ENCODE assay signal across 1 cellular context in the genomic region with DNA sequence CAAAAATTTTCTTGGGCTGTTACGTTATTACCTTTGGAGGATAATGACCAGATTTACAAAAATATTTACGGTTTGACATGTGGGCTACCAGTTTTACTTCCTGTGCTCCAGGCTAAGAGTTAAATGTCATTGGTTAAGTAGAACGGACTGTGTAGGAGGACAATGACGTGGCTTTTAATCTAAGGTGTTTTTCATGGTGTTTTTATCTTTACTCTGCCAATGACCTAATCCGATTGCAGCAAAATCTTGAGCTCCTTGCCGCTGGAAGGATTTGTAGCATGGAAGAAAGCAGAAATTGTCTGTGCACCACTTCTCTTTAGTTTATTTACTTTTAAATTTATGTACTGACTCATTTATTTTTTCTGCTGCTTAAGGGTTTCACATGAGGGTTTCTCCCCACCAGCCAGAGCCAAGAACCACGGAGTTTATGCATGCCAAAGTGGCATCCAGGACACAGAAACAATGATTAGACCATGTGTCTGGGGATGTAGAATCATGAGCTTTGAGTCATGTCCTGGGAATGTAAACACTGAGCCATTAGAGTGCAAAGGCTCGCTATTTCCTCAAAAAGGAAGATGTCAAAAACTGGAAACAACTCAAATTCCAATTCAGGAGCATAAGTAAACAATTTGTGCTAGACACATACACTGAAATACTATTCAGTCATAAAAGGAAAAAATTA.
TF ChIP-seq lines count a peak whose summit lies in the region.

No MANE protein-coding gene starts in this region.

TF ChIP-seq in HepG2, 621 proteins besides CTCF, POLR2A, EP300 and RAD21 (continued from another document and continues in another):
- TF ChIP-seq, protein P1, sequence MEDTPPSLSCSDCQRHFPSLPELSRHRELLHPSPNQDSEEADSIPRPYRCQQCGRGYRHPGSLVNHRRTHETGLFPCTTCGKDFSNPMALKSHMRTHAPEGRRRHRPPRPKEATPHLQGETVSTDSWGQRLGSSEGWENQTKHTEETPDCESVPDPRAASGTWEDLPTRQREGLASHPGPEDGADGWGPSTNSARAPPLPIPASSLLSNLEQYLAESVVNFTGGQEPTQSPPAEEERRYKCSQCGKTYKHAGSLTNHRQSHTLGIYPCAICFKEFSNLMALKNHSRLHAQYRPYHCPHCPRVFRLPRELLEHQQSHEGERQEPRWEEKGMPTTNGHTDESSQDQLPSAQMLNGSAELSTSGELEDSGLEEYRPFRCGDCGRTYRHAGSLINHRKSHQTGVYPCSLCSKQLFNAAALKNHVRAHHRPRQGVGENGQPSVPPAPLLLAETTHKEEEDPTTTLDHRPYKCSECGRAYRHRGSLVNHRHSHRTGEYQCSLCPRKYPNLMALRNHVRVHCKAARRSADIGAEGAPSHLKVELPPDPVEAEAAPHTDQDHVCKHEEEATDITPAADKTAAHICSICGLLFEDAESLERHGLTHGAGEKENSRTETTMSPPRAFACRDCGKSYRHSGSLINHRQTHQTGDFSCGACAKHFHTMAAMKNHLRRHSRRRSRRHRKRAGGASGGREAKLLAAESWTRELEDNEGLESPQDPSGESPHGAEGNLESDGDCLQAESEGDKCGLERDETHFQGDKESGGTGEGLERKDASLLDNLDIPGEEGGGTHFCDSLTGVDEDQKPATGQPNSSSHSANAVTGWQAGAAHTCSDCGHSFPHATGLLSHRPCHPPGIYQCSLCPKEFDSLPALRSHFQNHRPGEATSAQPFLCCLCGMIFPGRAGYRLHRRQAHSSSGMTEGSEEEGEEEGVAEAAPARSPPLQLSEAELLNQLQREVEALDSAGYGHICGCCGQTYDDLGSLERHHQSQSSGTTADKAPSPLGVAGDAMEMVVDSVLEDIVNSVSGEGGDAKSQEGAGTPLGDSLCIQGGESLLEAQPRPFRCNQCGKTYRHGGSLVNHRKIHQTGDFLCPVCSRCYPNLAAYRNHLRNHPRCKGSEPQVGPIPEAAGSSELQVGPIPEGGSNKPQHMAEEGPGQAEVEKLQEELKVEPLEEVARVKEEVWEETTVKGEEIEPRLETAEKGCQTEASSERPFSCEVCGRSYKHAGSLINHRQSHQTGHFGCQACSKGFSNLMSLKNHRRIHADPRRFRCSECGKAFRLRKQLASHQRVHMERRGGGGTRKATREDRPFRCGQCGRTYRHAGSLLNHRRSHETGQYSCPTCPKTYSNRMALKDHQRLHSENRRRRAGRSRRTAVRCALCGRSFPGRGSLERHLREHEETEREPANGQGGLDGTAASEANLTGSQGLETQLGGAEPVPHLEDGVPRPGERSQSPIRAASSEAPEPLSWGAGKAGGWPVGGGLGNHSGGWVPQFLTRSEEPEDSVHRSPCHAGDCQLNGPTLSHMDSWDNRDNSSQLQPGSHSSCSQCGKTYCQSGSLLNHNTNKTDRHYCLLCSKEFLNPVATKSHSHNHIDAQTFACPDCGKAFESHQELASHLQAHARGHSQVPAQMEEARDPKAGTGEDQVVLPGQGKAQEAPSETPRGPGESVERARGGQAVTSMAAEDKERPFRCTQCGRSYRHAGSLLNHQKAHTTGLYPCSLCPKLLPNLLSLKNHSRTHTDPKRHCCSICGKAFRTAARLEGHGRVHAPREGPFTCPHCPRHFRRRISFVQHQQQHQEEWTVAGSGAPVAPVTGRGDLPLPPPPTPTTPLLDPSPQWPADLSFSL (CRISPR knock-in tag; IDR thresholded peaks at IDR 0.05), result no peak
- TF ChIP-seq NFKB2 (CRISPR knock-in tag; IDR thresholded peaks at IDR 0.05; ENCODE audit: borderline replicate concordance) (no peak), RCOR2 (CRISPR knock-in tag; IDR thresholded peaks at IDR 0.05) (peak; percentile 89), STAG1 (CRISPR knock-in tag; IDR thresholded peaks at IDR 0.05) (peak; percentile 31; the same call in 1 of the 2 replicates), FUBP1 (CRISPR knock-in tag; IDR thresholded peaks at IDR 0.05; ENCODE audit: borderline replicate concordance) (no peak), PRPF4 (IDR thresholded peaks at IDR 0.05; ENCODE audit: low read depth, low read length, poor library complexity, severe bottlenecking) (no peak), ZNF543 (CRISPR knock-in tag; IDR thresholded peaks at IDR 0.05) (no peak), ZNF441 (CRISPR knock-in tag; IDR thresholded peaks at IDR 0.05; ENCODE audit: borderline replicate concordance) (peak; percentile 86; the same call in 1 of the 2 replicates), IKZF5 (CRISPR knock-in tag; IDR thresholded peaks at IDR 0.05) (peak; percentile 79), ZNF644 (CRISPR knock-in tag; IDR thresholded peaks at IDR 0.05; ENCODE audit: low read depth) (peak; percentile 94), ZNF333 (CRISPR knock-in tag; IDR thresholded peaks at IDR 0.05; ENCODE audit: borderline replicate concordance) (no peak), ZNF205 (CRISPR knock-in tag; IDR thresholded peaks at IDR 0.05) (peak; percentile 88; the same call in 1 of the 2 replicates), SAP130 (CRISPR knock-in tag; IDR thresholded peaks at IDR 0.05; ENCODE audit: low read depth) (peak; percentile 83), ZBTB42 (CRISPR knock-in tag; IDR thresholded peaks at IDR 0.05) (no peak), NFATC3 (CRISPR knock-in tag; IDR thresholded peaks at IDR 0.05) (no peak), ZIK1 (CRISPR knock-in tag; IDR thresholded peaks at IDR 0.05; ENCODE audit: borderline replicate concordance, low read depth) (no peak), PRMT3 (CRISPR knock-in tag; IDR thresholded peaks at IDR 0.05; ENCODE audit: borderline replicate concordance, low read depth) (no peak), REST (IDR thresholded peaks at IDR 0.05; ENCODE audit: borderline replicate concordance in 1 of 2, low read depth in 1 of 2, low read length in 2 of 2) (peak in 1 of 2 experiments; percentile 49; a peak in 1 of 4 replicates), TCF7L2 (IDR thresholded peaks at IDR 0.05; ENCODE audit: low read depth, low read length) (no peak), MED13 (CRISPR knock-in tag; IDR thresholded peaks at IDR 0.05) (peak; percentile 61; the same call in 1 of the 2 replicates), SNAPC2 (CRISPR knock-in tag; IDR thresholded peaks at IDR 0.05) (no peak), ZNF281 (CRISPR knock-in tag; IDR thresholded peaks at IDR 0.05; ENCODE audit: borderline replicate concordance) (peak; percentile 47; the same call in 1 of the 2 replicates), ZSCAN21 (CRISPR knock-in tag; IDR thresholded peaks at IDR 0.05; ENCODE audit: borderline replicate concordance) (no peak), TSC22D2 (CRISPR knock-in tag; IDR thresholded peaks at IDR 0.05; ENCODE audit: borderline replicate concordance) (no peak), KLF12 (CRISPR knock-in tag; IDR thresholded peaks at IDR 0.05; ENCODE audit: borderline replicate concordance) (0 out of 2 replicates have a peak, but pooled peaks have one; percentile 36), MTA3 (CRISPR knock-in tag; IDR thresholded peaks at IDR 0.05) (no peak), ZNF841 (CRISPR knock-in tag; IDR thresholded peaks at IDR 0.05; ENCODE audit: borderline replicate concordance) (no peak), HOXA3 (CRISPR knock-in tag; IDR thresholded peaks at IDR 0.05) (peak; percentile 67), SP1 (IDR thresholded peaks at IDR 0.05) (no peak), SP1 (CRISPR knock-in tag; IDR thresholded peaks at IDR 0.05) (0 out of 2 replicates have a peak, but pooled peaks have one; percentile 21), SOX13 (IDR thresholded peaks at IDR 0.05) (peak; percentile 81), SOX13 (CRISPR knock-in tag; conservative IDR thresholded peaks at IDR 0.05 in 1 of 2, IDR thresholded peaks at IDR 0.05 in 1 of 2) (peak in 1 of 2 experiments; percentile 95; a peak in 2 of 4 replicates), ZNF143 (CRISPR knock-in tag; IDR thresholded peaks at IDR 0.05) (0 out of 2 replicates have a peak, but pooled peaks have one; percentile 25)
- TF ChIP-seq, protein P2, sequence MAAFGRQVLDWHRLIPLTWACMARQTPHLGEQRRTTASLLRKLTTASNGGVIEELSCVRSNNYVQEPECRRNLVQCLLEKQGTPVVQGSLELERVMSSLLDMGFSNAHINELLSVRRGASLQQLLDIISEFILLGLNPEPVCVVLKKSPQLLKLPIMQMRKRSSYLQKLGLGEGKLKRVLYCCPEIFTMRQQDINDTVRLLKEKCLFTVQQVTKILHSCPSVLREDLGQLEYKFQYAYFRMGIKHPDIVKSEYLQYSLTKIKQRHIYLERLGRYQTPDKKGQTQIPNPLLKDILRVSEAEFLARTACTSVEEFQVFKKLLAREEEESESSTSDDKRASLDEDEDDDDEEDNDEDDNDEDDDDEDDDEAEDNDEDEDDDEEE (CRISPR knock-in tag; IDR thresholded peaks at IDR 0.05), result no peak
- TF ChIP-seq, protein P3, sequence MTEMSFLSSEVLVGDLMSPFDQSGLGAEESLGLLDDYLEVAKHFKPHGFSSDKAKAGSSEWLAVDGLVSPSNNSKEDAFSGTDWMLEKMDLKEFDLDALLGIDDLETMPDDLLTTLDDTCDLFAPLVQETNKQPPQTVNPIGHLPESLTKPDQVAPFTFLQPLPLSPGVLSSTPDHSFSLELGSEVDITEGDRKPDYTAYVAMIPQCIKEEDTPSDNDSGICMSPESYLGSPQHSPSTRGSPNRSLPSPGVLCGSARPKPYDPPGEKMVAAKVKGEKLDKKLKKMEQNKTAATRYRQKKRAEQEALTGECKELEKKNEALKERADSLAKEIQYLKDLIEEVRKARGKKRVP (CRISPR knock-in tag; IDR thresholded peaks at IDR 0.05), result peak in 1 of 2 experiments; percentile 61; a peak in 1 of 4 replicates
- TF ChIP-seq, protein P4, sequence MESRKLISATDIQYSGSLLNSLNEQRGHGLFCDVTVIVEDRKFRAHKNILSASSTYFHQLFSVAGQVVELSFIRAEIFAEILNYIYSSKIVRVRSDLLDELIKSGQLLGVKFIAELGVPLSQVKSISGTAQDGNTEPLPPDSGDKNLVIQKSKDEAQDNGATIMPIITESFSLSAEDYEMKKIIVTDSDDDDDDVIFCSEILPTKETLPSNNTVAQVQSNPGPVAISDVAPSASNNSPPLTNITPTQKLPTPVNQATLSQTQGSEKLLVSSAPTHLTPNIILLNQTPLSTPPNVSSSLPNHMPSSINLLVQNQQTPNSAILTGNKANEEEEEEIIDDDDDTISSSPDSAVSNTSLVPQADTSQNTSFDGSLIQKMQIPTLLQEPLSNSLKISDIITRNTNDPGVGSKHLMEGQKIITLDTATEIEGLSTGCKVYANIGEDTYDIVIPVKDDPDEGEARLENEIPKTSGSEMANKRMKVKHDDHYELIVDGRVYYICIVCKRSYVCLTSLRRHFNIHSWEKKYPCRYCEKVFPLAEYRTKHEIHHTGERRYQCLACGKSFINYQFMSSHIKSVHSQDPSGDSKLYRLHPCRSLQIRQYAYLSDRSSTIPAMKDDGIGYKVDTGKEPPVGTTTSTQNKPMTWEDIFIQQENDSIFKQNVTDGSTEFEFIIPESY (CRISPR knock-in tag; IDR thresholded peaks at IDR 0.05), result peak; percentile 56; the same call in 1 of the 2 replicates
